8 cellular contexts compared by ENCODE assay signal in genomic region chr2:38106420-38107182, GRCh38. TPM values are rescaled to one million over a fixed set of nuclear protein-coding genes. Genes with fewer than 3 reads are reported as not detected.
DNase-seq lines count a peak whose midpoint lies in the region; ATAC-seq, FAIRE-seq and TF ChIP-seq lines count a peak whose summit lies in the region.

No MANE protein-coding gene starts in this region.

- H3K79me2 ChIP-seq in fibroblast of lung (ENCODE audit: control insufficient read depth, insufficient read depth, low read length), result no peaks in the 10 kb centered on the region

- H2AFZ ChIP-seq in fibroblast of lung (ENCODE audit: low read length), result peak overlapping the region; percentile 73

- no peaks in the 10 kb centered on the region for H3K4me1 Mint-ChIP-seq in CD8-positive, alpha-beta memory T cell

- no peaks in the 10 kb centered on the region for H3K27me3 ChIP-seq in Panc1 (ENCODE audit: control insufficient read depth, insufficient read depth, low read length)
- no peaks in the 10 kb centered on the region for H3K27me3 ChIP-seq in fibroblast of lung (ENCODE audit: control insufficient read depth, insufficient read depth, low read length)
- H3K27me3 ChIP-seq in CD8-positive, alpha-beta memory T cell (ENCODE audit: insufficient read depth, low read length, poor library complexity, severe bottlenecking), result no peaks in the 10 kb centered on the region

- DNase-seq in H4 (ENCODE audit: low spot score), result peak; percentile 35
- no peak for DNase-seq in Panc1 (ENCODE audit: low read depth, low spot score)
- peak; percentile 68 to 82 for DNase-seq in fibroblast of lung (ENCODE audit: low read depth in 2 of 2)
- DNase-seq in D721Med (ENCODE audit: insufficient read length, low spot score), result no peak
- no peak for DNase-seq in CD8-positive, alpha-beta memory T cell
- no peak for DNase-seq in NCI-H187 (lab: John Stamatoyannopoulos, UW)

- H3K27me3 Mint-ChIP-seq in CD8-positive, alpha-beta memory T cell, result peaks cover 17 to 57% of the 10 kb centered on the region in 2 donors

- H3K9ac ChIP-seq in fibroblast of lung (ENCODE audit: insufficient read depth, low read length), result peak overlapping the region; percentile 20

- no peak for TF ChIP-seq CTCF in Panc1 (IDR thresholded peaks at IDR 0.05)
- TF ChIP-seq CTCF in fibroblast of lung (conservative IDR thresholded peaks at IDR 0.05 in 1 of 2, IDR thresholded peaks at IDR 0.05 in 1 of 2; ENCODE audit: low read depth in 1 of 2, low read length in 2 of 2), result no peak
- TF ChIP-seq CTCF in D721Med (IDR thresholded peaks at IDR 0.05; ENCODE audit: insufficient read depth, missing control alignments), result no peak

- CTCF ChIA-PET in Panc1 (lab: Charles Lee), result interaction anchor here (0.6 to 3.2 kb wide), 3 partner anchors 11 to 84 kb away, joined by 3 to 34 read pairs (median 17); partner anchors contain the start of gene CYP1B1
- CTCF ChIA-PET in CD8-positive, alpha-beta memory T cell (lab: Charles Lee), result interaction anchor here (1.0 kb wide), 1 partner anchor 15 kb away, joined by 3 read pairs; no protein-coding TSS in a partner anchor

- H3K9me3 ChIP-seq in Panc1 (ENCODE audit: control insufficient read depth, insufficient read depth, low read depth, low read length) (no peaks in the 10 kb centered on the region), fibroblast of lung (ENCODE audit: control insufficient read depth, insufficient read depth, low read depth, low read length) (no peaks in the 10 kb centered on the region)
- no peaks in the 10 kb centered on the region for H3K9me3 ChIP-seq in CD8-positive, alpha-beta memory T cell (ENCODE audit: low read length)

- in situ Hi-C loops in Panc1 (cut with HindIII; ENCODE audit: low pct_unique_long_range_greater_than_20kb, low sequenced_read_pairs), result no loop called here

- H3K9me3 Mint-ChIP-seq in CD8-positive, alpha-beta memory T cell, result peaks cover 0 to 12% (median 4%) of the 10 kb centered on the region in 5 donors

- no peak for FAIRE-seq in D721Med (lab: Jason Lieb, UNC)

- BruUV-seq in Panc1 (replicated peaks; lab: Mats Ljungman, UMichigan), result TSS peak; percentile 58

- intact Hi-C loops in Panc1 (cut with micrococcal nuclease; ENCODE audit: unreplicated experiment), result no loop called here

- H3K4me1 ChIP-seq in Panc1 (ENCODE audit: control insufficient read depth, insufficient read depth, low read length) (peaks cover 35% of the 10 kb centered on the region), fibroblast of lung (ENCODE audit: control insufficient read depth, extremely low read depth, insufficient read depth, low read length) (peaks cover 12% of the 10 kb centered on the region)
- no peaks in the 10 kb centered on the region for H3K4me1 ChIP-seq in CD8-positive, alpha-beta memory T cell (ENCODE audit: insufficient read depth, low read length)

- H3K36me3 ChIP-seq in Panc1 (ENCODE audit: control insufficient read depth, insufficient read depth, low read length) (no peaks in the 10 kb centered on the region), fibroblast of lung (ENCODE audit: control insufficient read depth, insufficient read depth, low read length) (no peaks in the 10 kb centered on the region)
- H3K36me3 ChIP-seq in CD8-positive, alpha-beta memory T cell (ENCODE audit: insufficient read depth, low read length), result no peaks in the 10 kb centered on the region

- H3K36me3 Mint-ChIP-seq in CD8-positive, alpha-beta memory T cell, result peaks cover 0 to 2% (median 0%) of the 10 kb centered on the region in 3 donors

- H3K4me2 ChIP-seq in fibroblast of lung (ENCODE audit: extremely low read depth, insufficient read depth, low read length), result peak overlapping the region; percentile 19

- H3K4me3 Mint-ChIP-seq in CD8-positive, alpha-beta memory T cell, result peak overlapping the region in 1 of 7 donors; percentile 13

- H3K27ac ChIP-seq in Panc1 (ENCODE audit: low read length) (peak overlapping the region; percentile 95), fibroblast of lung (ENCODE audit: insufficient read depth, low read length) (peak overlapping the region; percentile 57), skin epidermis (peak overlapping the region in 14 of 21 experiments; percentile 2 to 72 (median 50))
- no peak overlapping the region for H3K27ac ChIP-seq in CD8-positive, alpha-beta memory T cell (ENCODE audit: low read depth, low read length)

- H4K20me1 ChIP-seq in fibroblast of lung (ENCODE audit: control insufficient read depth, extremely low read depth, insufficient read depth, low read length), result no peaks in the 10 kb centered on the region

- ATAC-seq in Panc1 (peak; percentile 67), GM18502 (IDR thresholded peaks at IDR 0.05; ENCODE audit: poor library complexity, unreplicated experiment) (no peak)

- H3K27ac Mint-ChIP-seq in CD8-positive, alpha-beta memory T cell, result no peak overlapping the region

- H3K4me3 ChIP-seq in Panc1 (ENCODE audit: low read depth in 2 of 2, low read length in 2 of 2), result peak overlapping the region in 1 of 2 experiments; percentile 19; a peak in 2 of 4 replicates
- H3K4me3 ChIP-seq in fibroblast of lung (replicated peaks in 1 of 4; ENCODE audit: control extremely low read depth in 1 of 4, insufficient read depth in 1 of 4, low read depth in 3 of 4, low read length in 4 of 4), result no peak overlapping the region
- no peak overlapping the region for H3K4me3 ChIP-seq in skin epidermis
- no peak overlapping the region for H3K4me3 ChIP-seq in CD8-positive, alpha-beta memory T cell (ENCODE audit: low read length)

- POLR2A ChIA-PET in Panc1 (lab: Charles Lee), result interaction anchor here (0.7 kb wide), 1 partner anchor 31 kb away, joined by 4 read pairs; the partner anchor contains the start of gene CYP1B1
- POLR2A ChIA-PET in CD8-positive, alpha-beta memory T cell (lab: Charles Lee), result no interaction called here

RNA-seq across cellular contexts. Expression of gene CYP1B1, which starts 30.6 kb away (rescaled TPM):
- total RNA-seq in H4 (2014; rRNA removed; shearing (Covaris generic)), result 16.3 and 29.9 TPM in 2 replicates
- total RNA-seq in Panc1 (2021; ENCODE audit: unreplicated experiment) (86.7 TPM), fibroblast of lung (94.1 and 97.3 TPM in 2 replicates)
- 142 TPM for polyA plus RNA-seq in Panc1 (2012; ENCODE audit: insufficient read length)
- polyA plus RNA-seq in fibroblast of lung, result 26.1 and 43.2 TPM in 2 replicates
- 35.8 and 57.1 TPM in 2 replicates for polyA plus RNA-seq in fibroblast of lung (2012)
- polyA minus RNA-seq in fibroblast of lung (ENCODE audit: low replicate concordance), result 147 and 148 TPM in 2 replicates
- 10 to 100 TPM; 19.4 TPM for total RNA-seq in CD8-positive, alpha-beta memory T cell
- polyA plus RNA-seq in CD8-positive, alpha-beta memory T cell, result not detected

Comparison
In these comparisons a context has a peak if more than half of its experiments do, and no peak if none do; other contexts are left out.
1. DNase-seq: peak in H4 (single experiment) and fibroblast of lung (2 of 2); none in Panc1 (single experiment), D721Med (single experiment), CD8-positive, alpha-beta memory T cell (0 of 5) and NCI-H187 (0 of 2).